17 cellular contexts compared by ENCODE assay signal in genomic region chr16:23337836-23338550, GRCh38. TPM values are rescaled to one million over a fixed set of nuclear protein-coding genes. Genes with fewer than 3 reads are reported as not detected.
DNase-seq lines count a peak whose midpoint lies in the region; ATAC-seq and TF ChIP-seq lines count a peak whose summit lies in the region.
"Had no signal": no experiment of that assay in that cellular context is flagged by ENCODE, and none has a peak within 500 bp of the region (broad histone marks: within the 10 kb centered on the region; RNA-seq: fewer than 3 reads in every experiment).

No MANE protein-coding gene starts in this region.

- ATAC-seq in upper lobe of right lung (no peak), GM19452 (IDR thresholded peaks at IDR 0.05; ENCODE audit: unreplicated experiment) (no peak), HG03378 (IDR thresholded peaks at IDR 0.05; ENCODE audit: unreplicated experiment) (no peak)
- ATAC-seq: CD8-positive, alpha-beta T cell; K562 had no signal

- H3K9me2 ChIP-seq in OCI-LY1 (ENCODE audit: low read depth, low read length) (no peaks in the 10 kb centered on the region), SU-DHL-6 (replicated peaks; ENCODE audit: insufficient read depth, low read length) (no peaks in the 10 kb centered on the region)

- H3K9ac ChIP-seq in KMS-11, result peak overlapping the region; percentile 72; the same call in 1 of the 2 replicates
- H3K9ac ChIP-seq in OCI-LY1 (ENCODE audit: low read length), result no peak overlapping the region
- H3K9ac ChIP-seq in SU-DHL-6 (ENCODE audit: low read length), result peak overlapping the region; percentile 51
- H3K9ac ChIP-seq: BLaER1 treated with 17β-estradiol and CSF1 and Interleukin-3, amounts not matched to agents 10 nM and 100 nM had no signal

- H2AFZ ChIP-seq in KMS-11 (ENCODE audit: low read depth) (peak overlapping the region; percentile 42; the same call in 1 of the 2 replicates), OCI-LY1 (ENCODE audit: low read length) (no peak overlapping the region), SU-DHL-6 (ENCODE audit: low read depth, low read length, severe bottlenecking) (no peak overlapping the region)

- H3K27ac ChIP-seq in KMS-11 (peak overlapping the region; percentile 89), OCI-LY1 (ENCODE audit: low read depth, low read length, poor library complexity, severe bottlenecking) (peak overlapping the region; percentile 93), SU-DHL-6 (ENCODE audit: low read depth, low read length) (peak overlapping the region; percentile 98), upper lobe of right lung (no peak overlapping the region)
- H3K27ac ChIP-seq: BLaER1 treated with 17β-estradiol and CSF1 and Interleukin-3, amounts not matched to agents 10 nM and 100 nM; HL-60 had no signal

- H3K9me3 ChIP-seq in OCI-LY1 (ENCODE audit: low read length) (peaks cover 5% of the 10 kb centered on the region), SU-DHL-6 (ENCODE audit: insufficient read depth, low read length) (no peaks in the 10 kb centered on the region), upper lobe of right lung (no peaks in the 10 kb centered on the region)

- TF ChIP-seq CTCF in KMS-11 (conservative IDR thresholded peaks at IDR 0.05; ENCODE audit: low read depth, low read length) (no peak), OCI-LY1 (IDR thresholded peaks at IDR 0.05; ENCODE audit: low read length) (no peak), SU-DHL-6 (IDR thresholded peaks at IDR 0.05; ENCODE audit: insufficient read depth, low read length, poor library complexity, severe bottlenecking) (no peak), upper lobe of right lung (IDR thresholded peaks at IDR 0.05) (no peak)

- H3K4me1 ChIP-seq in KMS-11 (ENCODE audit: low read depth, poor library complexity, severe bottlenecking) (peaks cover 96% of the 10 kb centered on the region), OCI-LY1 (ENCODE audit: insufficient read depth, low read length, severe bottlenecking) (peaks cover 43% of the 10 kb centered on the region), upper lobe of right lung (no peaks in the 10 kb centered on the region)

- no peaks in the 10 kb centered on the region for H4K20me1 ChIP-seq in KMS-11 (ENCODE audit: insufficient read depth)
- no peaks in the 10 kb centered on the region for H4K20me1 ChIP-seq in OCI-LY1 (ENCODE audit: insufficient read depth, low read length)
- no peaks in the 10 kb centered on the region for H4K20me1 ChIP-seq in SU-DHL-6 (ENCODE audit: low read depth, low read length)
- H4K20me1 ChIP-seq: BLaER1 treated with 17β-estradiol and CSF1 and Interleukin-3, amounts not matched to agents 10 nM and 100 nM had no signal

- H3K27me3 ChIP-seq in KMS-11 (ENCODE audit: insufficient read depth, low read depth) (no peaks in the 10 kb centered on the region), OCI-LY1 (ENCODE audit: insufficient read depth, low read length) (no peaks in the 10 kb centered on the region), SU-DHL-6 (ENCODE audit: low read length) (no peaks in the 10 kb centered on the region), upper lobe of right lung (no peaks in the 10 kb centered on the region)
- H3K27me3 ChIP-seq: BLaER1 treated with 17β-estradiol and CSF1 and Interleukin-3, amounts not matched to agents 10 nM and 100 nM had no signal

- H3K4me2 ChIP-seq in KMS-11, result peak overlapping the region; percentile 66
- H3K4me2 ChIP-seq in OCI-LY1 (ENCODE audit: low read length), result no peak overlapping the region
- H3K4me2 ChIP-seq in SU-DHL-6 (ENCODE audit: low read depth, low read length, poor library complexity, severe bottlenecking), result peak overlapping the region; percentile 73
- H3K4me2 ChIP-seq: BLaER1 treated with 17β-estradiol and CSF1 and Interleukin-3, amounts not matched to agents 10 nM and 100 nM had no signal

- H3K4me3 ChIP-seq in KMS-11 (IDR thresholded peaks at IDR 0.05; ENCODE audit: insufficient read depth, low read depth, low read length), result no peak overlapping the region
- H3K4me3 ChIP-seq in OCI-LY1 (ENCODE audit: low read depth, low read length, poor library complexity, severe bottlenecking), result no peak overlapping the region
- H3K4me3 ChIP-seq in SU-DHL-6 (ENCODE audit: insufficient read depth, low read length, poor library complexity, severe bottlenecking), result no peak overlapping the region
- H3K4me3 ChIP-seq in upper lobe of right lung, result no peak overlapping the region
- H3K4me3 ChIP-seq: BLaER1 treated with 17β-estradiol and CSF1 and Interleukin-3, amounts not matched to agents 10 nM and 100 nM; K562 had no signal

- intact Hi-C loops in upper lobe of right lung (cut with DNase I), result no loop called here

- H3K36me3 ChIP-seq in KMS-11 (ENCODE audit: insufficient read depth) (no peaks in the 10 kb centered on the region), OCI-LY1 (ENCODE audit: insufficient read depth, low read length) (no peaks in the 10 kb centered on the region; the same call in 1 of the 2 replicates), SU-DHL-6 (ENCODE audit: low read length) (0 out of 2 replicates have a peak, but pooled peaks cover 4% of the 10 kb centered on the region), upper lobe of right lung (no peaks in the 10 kb centered on the region)
- H3K36me3 ChIP-seq: BLaER1 treated with 17β-estradiol and CSF1 and Interleukin-3, amounts not matched to agents 10 nM and 100 nM had no signal

- H3K79me2 ChIP-seq in KMS-11 (ENCODE audit: insufficient read depth, low read depth) (no peaks in the 10 kb centered on the region), OCI-LY1 (ENCODE audit: insufficient read depth, low read length) (no peaks in the 10 kb centered on the region), SU-DHL-6 (ENCODE audit: insufficient read depth, low read length) (no peaks in the 10 kb centered on the region)

- H3F3A ChIP-seq in OCI-LY1 (ENCODE audit: insufficient read depth, low read length) (no peaks in the 10 kb centered on the region; the same call in 1 of the 2 replicates), SU-DHL-6 (ENCODE audit: insufficient read depth) (peaks cover 43% of the 10 kb centered on the region)

- DNase-seq in upper lobe of right lung, result peak; percentile 2
- no peak for DNase-seq in activated naive CD4-positive, alpha-beta T cell treated with Interleukin-2 at 50 U/mL for 16 hours
- DNase-seq: Calu3; CD8-positive, alpha-beta T cell; H9; IMR-90 had no signal

RNA-seq across cellular contexts. Expression of gene SCNN1B, which starts 35.9 kb away (rescaled TPM):
- total RNA-seq in upper lobe of right lung, result 50.3 TPM
- total RNA-seq: A172; B cell; Calu3; CD8-positive, alpha-beta T cell; HT1080; IMR-90; K562 had no signal
